14 cellular contexts compared by ENCODE assay signal in genomic region chr17:47973541-47973940, GRCh38. TPM values are rescaled to one million over a fixed set of nuclear protein-coding genes. Genes with fewer than 3 reads are reported as not detected.
"Had no signal": no experiment of that assay in that cellular context is flagged by ENCODE, and none has a peak within 500 bp of the region (broad histone marks: within the 10 kb centered on the region; RNA-seq: fewer than 3 reads in every experiment).

No MANE protein-coding gene starts in this region.

- H3K9me3 ChIP-seq: breast epithelium, esophagus muscularis mucosa, lower lobe of right lung had no signal

- H3K4me3 Mint-ChIP-seq: activated CD8-positive, alpha-beta T cell treated with anti-CD3 and anti-CD28 coated beads, Interleukin-2, amount 10 ng/mL, durations not matched to agents 7 days and 5 days had no signal

- H3K27me3 ChIP-seq: breast epithelium, dorsolateral prefrontal cortex had no signal

- H3K27ac Mint-ChIP-seq: activated CD8-positive, alpha-beta T cell treated with anti-CD3 and anti-CD28 coated beads, Interleukin-2, amount 10 ng/mL, durations not matched to agents 7 days and 5 days; activated naive CD4-positive, alpha-beta T cell treated with anti-CD3 and anti-CD28 coated beads, Interleukin-2, amount 50 U/mL, for 24 hours; progenitor cell of endocrine pancreas had no signal

- H3K27ac ChIP-seq: breast epithelium, dorsolateral prefrontal cortex, esophagus muscularis mucosa, lower lobe of right lung had no signal

- H3K9me3 Mint-ChIP-seq: activated naive CD4-positive, alpha-beta T cell treated with anti-CD3 and anti-CD28 coated beads, Interleukin-2, amount 50 U/mL, for 24 hours had no signal

- H3K27me3 Mint-ChIP-seq: activated naive CD4-positive, alpha-beta T cell treated with anti-CD3 and anti-CD28 coated beads, Interleukin-2, amount 50 U/mL, for 24 hours; progenitor cell of endocrine pancreas had no signal

- ATAC-seq: activated CD8-positive, alpha-beta T cell treated with anti-CD3 and anti-CD28 coated beads, Interleukin-2, amount 10 ng/mL, durations not matched to agents 7 days and 5 days; left cardiac atrium; lower lobe of right lung; right cardiac atrium had no signal

- DNase-seq: activated CD4-positive, alpha-beta T cell treated with anti-CD3 and anti-CD28 coated beads for 48 hours; activated CD8-positive, alpha-beta T cell treated with anti-CD3 and anti-CD28 coated beads, Interleukin-2, amount 10 ng/mL, durations not matched to agents 7 days and 5 days; dorsolateral prefrontal cortex; left cardiac atrium; lower lobe of right lung; midbrain; nucleus accumbens; right cardiac atrium had no signal

RNA-seq across cellular contexts. Expression of gene PRR15L, which starts 15.9 kb away (rescaled TPM):
- total RNA-seq: activated CD8-positive, alpha-beta T cell treated with anti-CD3 and anti-CD28 coated beads, Interleukin-2, amount 10 ng/mL, durations not matched to agents 7 days and 5 days; esophagus muscularis mucosa; fibroblast of villous mesenchyme; right cardiac atrium; smooth muscle cell had no signal
